In the genomic region with DNA sequence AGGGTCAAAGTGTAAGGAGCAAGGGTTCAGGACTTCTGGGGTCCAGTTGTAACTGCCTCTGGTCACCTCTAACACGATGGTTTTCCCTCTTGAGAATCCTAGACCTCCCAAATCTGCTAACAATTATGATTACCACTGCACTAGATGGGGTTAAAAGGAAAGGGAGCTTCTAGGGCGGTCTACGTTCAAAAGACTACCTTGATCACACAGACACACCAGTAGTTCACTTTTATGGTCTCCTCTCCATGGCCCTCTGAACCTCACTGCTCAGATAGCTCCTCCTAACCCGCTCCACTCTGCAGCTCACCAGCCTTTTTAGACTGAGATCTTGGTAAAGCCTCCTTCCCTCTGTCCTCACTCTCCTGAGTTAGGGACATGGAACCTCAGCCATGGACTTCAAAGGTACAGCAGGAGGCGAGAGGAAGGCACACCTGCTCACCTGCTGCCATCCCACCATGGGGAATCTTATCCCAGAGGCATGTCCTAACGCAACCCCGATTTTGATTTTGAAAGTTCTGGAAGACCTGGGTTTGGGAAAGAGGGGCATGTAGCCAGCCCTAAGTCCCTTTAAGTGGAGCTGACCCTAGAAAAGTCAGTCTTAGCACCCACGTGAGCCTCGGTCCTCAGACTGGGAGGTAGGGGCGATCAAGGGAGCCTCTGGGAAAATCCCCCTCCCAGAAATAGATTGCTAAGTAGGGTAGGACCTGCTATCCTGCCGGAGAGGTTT, we compare ENCODE assay signal across 8 cellular contexts. TPM values are rescaled to one million over a fixed set of nuclear protein-coding genes. Genes with fewer than 3 reads are reported as not detected.
DNase-seq lines count a peak whose midpoint lies in the region; ATAC-seq, FAIRE-seq and TF ChIP-seq lines count a peak whose summit lies in the region.

No MANE protein-coding gene starts in this region.

- H3K79me2 ChIP-seq in astrocyte (ENCODE audit: insufficient read depth, low read length) = no peaks in the 10 kb centered on the region

- peaks cover 15% of the 10 kb centered on the region for H3K4me1 ChIP-seq in astrocyte (ENCODE audit: insufficient read depth, low read length)
- peaks cover 23 to 45% (median 35%) of the 10 kb centered on the region in 4 donors for H3K4me1 ChIP-seq in upper lobe of left lung

- TF ChIP-seq CTCF in astrocyte (IDR thresholded peaks at IDR 0.05; ENCODE audit: insufficient read depth, low read depth, low read length) = no peak
- TF ChIP-seq CTCF in upper lobe of left lung (IDR thresholded peaks at IDR 0.05) = no peak

- DNase-seq in activated naive CD4-positive, alpha-beta T cell treated with anti-CD3 and anti-CD28 coated beads, Interleukin-2, amount 10 ng/mL, durations not matched to agents 7 days and 5 days = no peak
- no peak for DNase-seq in activated naive CD4-positive, alpha-beta T cell treated with anti-CD3 and anti-CD28 coated beads, Interleukin-2, amount 50 U/mL, for 16 hours
- no peak for DNase-seq in astrocyte (ENCODE audit: low read depth)
- peak; percentile 27 for DNase-seq in medulla oblongata (ENCODE audit: extremely low spot score)
- no peak for DNase-seq in upper lobe of left lung
- DNase-seq in AML-193 (lab: John Stamatoyannopoulos, UW) = no peak
- no peak for DNase-seq in T-helper 9 cell
- DNase-seq in occipital lobe (lab: John Stamatoyannopoulos, UW) = no peak

- peaks cover 74% of the 10 kb centered on the region for H3K27me3 Mint-ChIP-seq in activated naive CD4-positive, alpha-beta T cell treated with anti-CD3 and anti-CD28 coated beads, Interleukin-2, amount 10 ng/mL, durations not matched to agents 7 days and 5 days
- H3K27me3 Mint-ChIP-seq in astrocyte (ENCODE audit: low read depth, unreplicated experiment) = no peaks in the 10 kb centered on the region

- peaks cover 34% of the 10 kb centered on the region for H4K20me1 ChIP-seq in astrocyte (ENCODE audit: insufficient read depth, low read length)

- no peak for TF ChIP-seq EP300 in upper lobe of left lung (IDR thresholded peaks at IDR 0.05)

- no peak overlapping the region for H3K4me3 ChIP-seq in astrocyte (ENCODE audit: insufficient read depth, low read depth, low read length)
- peak overlapping the region in 3 of 4 donors; percentile 72 to 84 (median 79) for H3K4me3 ChIP-seq in upper lobe of left lung

- peak overlapping the region; percentile 51 for H3K4me2 ChIP-seq in astrocyte (ENCODE audit: low read length)

- H3K36me3 ChIP-seq in astrocyte (ENCODE audit: insufficient read depth, low read length) = no peaks in the 10 kb centered on the region
- peaks cover 0 to 12% (median 6%) of the 10 kb centered on the region in 4 donors for H3K36me3 ChIP-seq in upper lobe of left lung

- no peak for TF ChIP-seq POLR2A in upper lobe of left lung (IDR thresholded peaks at IDR 0.05)

- CTCF ChIA-PET in activated naive CD4-positive, alpha-beta T cell treated with anti-CD3 and anti-CD28 coated beads, Interleukin-2, amount 10 ng/mL, durations not matched to agents 7 days and 5 days (lab: Charles Lee) = interaction anchor here (0.9 to 7.0 kb wide), 7 partner anchors 6 to 126 kb away, joined by 3 to 167 read pairs (median 4); partner anchors contain the start of gene TMEM253

- no peak for ATAC-seq in upper lobe of left lung (ENCODE audit: low FRiP score in 2 of 2)

- H3K9ac ChIP-seq in astrocyte (ENCODE audit: low read length) = no peak overlapping the region

- H3K4me1 Mint-ChIP-seq in activated naive CD4-positive, alpha-beta T cell treated with anti-CD3 and anti-CD28 coated beads, Interleukin-2, amount 10 ng/mL, durations not matched to agents 7 days and 5 days = peaks cover 24% of the 10 kb centered on the region
- peaks cover 52% of the 10 kb centered on the region for H3K4me1 Mint-ChIP-seq in astrocyte (ENCODE audit: low read depth, unreplicated experiment)

- H3K36me3 Mint-ChIP-seq in activated naive CD4-positive, alpha-beta T cell treated with anti-CD3 and anti-CD28 coated beads, Interleukin-2, amount 10 ng/mL, durations not matched to agents 7 days and 5 days = no peaks in the 10 kb centered on the region
- no peaks in the 10 kb centered on the region for H3K36me3 Mint-ChIP-seq in astrocyte (ENCODE audit: low read depth, unreplicated experiment)

- H3K9me3 Mint-ChIP-seq in activated naive CD4-positive, alpha-beta T cell treated with anti-CD3 and anti-CD28 coated beads, Interleukin-2, amount 10 ng/mL, durations not matched to agents 7 days and 5 days = no peaks in the 10 kb centered on the region
- no peaks in the 10 kb centered on the region for H3K9me3 Mint-ChIP-seq in astrocyte (ENCODE audit: unreplicated experiment)

- WGBS in upper lobe of left lung, 2 donors = 56 to 62% methylated on average over 11 of the region's 11 CpGs

- H3K4me3 Mint-ChIP-seq in activated naive CD4-positive, alpha-beta T cell treated with anti-CD3 and anti-CD28 coated beads, Interleukin-2, amount 10 ng/mL, durations not matched to agents 7 days and 5 days = peak overlapping the region; percentile 66
- H3K4me3 Mint-ChIP-seq in astrocyte (ENCODE audit: unreplicated experiment) = peak overlapping the region; percentile 85

- H2AFZ ChIP-seq in astrocyte (ENCODE audit: low read depth, low read length) = no peak overlapping the region

- no peaks in the 10 kb centered on the region for H3K9me3 ChIP-seq in astrocyte (ENCODE audit: insufficient read depth, low read depth, low read length)
- H3K9me3 ChIP-seq in upper lobe of left lung = no peaks in the 10 kb centered on the region

- FAIRE-seq in astrocyte (lab: Jason Lieb, UNC) = no peak

- H3K27ac ChIP-seq in astrocyte (ENCODE audit: low read depth, low read length) = no peak overlapping the region
- H3K27ac ChIP-seq in upper lobe of left lung = peak overlapping the region; percentile 87 to 97 (median 92)

- H3K27ac Mint-ChIP-seq in activated naive CD4-positive, alpha-beta T cell treated with anti-CD3 and anti-CD28 coated beads, Interleukin-2, amount 10 ng/mL, durations not matched to agents 7 days and 5 days = peak overlapping the region; percentile 72
- no peak overlapping the region for H3K27ac Mint-ChIP-seq in astrocyte (ENCODE audit: unreplicated experiment)

- peaks cover 8% of the 10 kb centered on the region for H3K27me3 ChIP-seq in astrocyte (ENCODE audit: insufficient read depth, low read length)
- H3K27me3 ChIP-seq in upper lobe of left lung = no peaks in the 10 kb centered on the region

RNA-seq across cellular contexts. Expression of gene ZNF219, which starts 1.4 kb away (rescaled TPM):
- total RNA-seq in astrocyte = 24.2 and 31.9 TPM in 2 replicates
- 10 to 100 TPM; 46.1 to 97.5 (median 56.3) TPM for total RNA-seq in upper lobe of left lung
- total RNA-seq in occipital lobe = 9.7 TPM

RNA-seq across cellular contexts. Expression of gene TMEM253, which starts 3.8 kb away (rescaled TPM):
- total RNA-seq in astrocyte = 1.4 and 2.2 TPM in 2 replicates
- total RNA-seq in upper lobe of left lung = 1 to 10 TPM in 2 of 6 donors, under 1 TPM in 1, not detected in 3; 0.94 to 3.4 (median 1.4) TPM
- total RNA-seq in occipital lobe = not detected

RNA-seq across cellular contexts. Expression of gene ARHGEF40, which starts 26.9 kb away (rescaled TPM):
- 99.9 and 129 TPM in 2 replicates for total RNA-seq in astrocyte
- total RNA-seq in upper lobe of left lung = 10 to 100 TPM; 24.8 to 74.4 (median 36.0) TPM
- 15.9 TPM for total RNA-seq in occipital lobe

RNA-seq across cellular contexts. Expression of gene RNASE8, which starts 39.4 kb away (rescaled TPM):
- total RNA-seq in astrocyte (not detected in 2 replicates), upper lobe of left lung (not detected), occipital lobe (not detected)

RNA-seq across cellular contexts. Expression of gene RNASE7, which starts 54.9 kb away (rescaled TPM):
- 0.19 TPM in 1 of 2 replicates, not detected in the other for total RNA-seq in astrocyte
- not detected for total RNA-seq in upper lobe of left lung
- not detected for total RNA-seq in occipital lobe
